Comparison of ENCODE assay signal across 8 cellular contexts in genomic region chr7:192035-192649, GRCh38. TPM values are rescaled to one million over a fixed set of nuclear protein-coding genes. Genes with fewer than 3 reads are reported as not detected.
DNase-seq lines count a peak whose midpoint lies in the region; ATAC-seq, FAIRE-seq and TF ChIP-seq lines count a peak whose summit lies in the region.

Gene FAM20C, plus strand, starts transcription at chr7:192571. Its CDS starts 629 bp downstream, at chr7:193200.

- dilution Hi-C loops in endothelial cell of umbilical vein (cut with MboI; ENCODE audit: extremely low pct_ligation_motif_present, low sequenced_read_pairs), result no loop called here

- peak within 1 kb of the TSS; percentile 61 to 94 (median 80) for H3K4me3 ChIP-seq in endothelial cell of umbilical vein (replicated peaks in 1 of 3; ENCODE audit: insufficient read depth in 1 of 3, low read depth in 1 of 3, low read length in 3 of 3)

- H3K27ac ChIP-seq in endothelial cell of umbilical vein (ENCODE audit: insufficient read depth, low read depth, low read length), result peak within 1 kb of the TSS; percentile 18

- H2AFZ ChIP-seq in endothelial cell of umbilical vein (ENCODE audit: low read depth, low read length), result peak within 1 kb of the TSS; percentile 77

- no peak for ATAC-seq in HG02763 (IDR thresholded peaks at IDR 0.05; ENCODE audit: unreplicated experiment)

- no TSS peak for BruUV-seq in endothelial cell of umbilical vein (replicated peaks; lab: Mats Ljungman, UMichigan)

- TF ChIP-seq CTCF in endothelial cell of umbilical vein (IDR thresholded peaks at IDR 0.05; ENCODE audit: extremely low read depth in 1 of 2, insufficient read depth in 1 of 2, low read depth in 1 of 2, low read length in 2 of 2), result no peak

- peak; percentile 52 for FAIRE-seq in endothelial cell of umbilical vein (lab: Jason Lieb, UNC)

- POLR2A ChIA-PET in endothelial cell of umbilical vein (lab: Charles Lee), result interaction anchor here (0.7 to 0.9 kb wide), 2 partner anchors 12 to 23 kb away, joined by 3 read pairs; no protein-coding TSS in a partner anchor

- no peaks in the 10 kb centered on the region for H3K9me3 ChIP-seq in endothelial cell of umbilical vein (replicated peaks; ENCODE audit: control insufficient read depth, insufficient read depth, low read length)

- CTCF ChIA-PET in endothelial cell of umbilical vein (lab: Charles Lee), result interaction anchor here (0.7 to 3.7 kb wide), 11 partner anchors 8 to 130 kb away, joined by 3 to 20 read pairs (median 4); no protein-coding TSS in a partner anchor

- H3K36me3 ChIP-seq in endothelial cell of umbilical vein (ENCODE audit: control insufficient read depth in 2 of 2, extremely low read depth in 1 of 2, insufficient read depth in 2 of 2, low read length in 2 of 2), result peaks cover 0 to 11% of the 10 kb centered on the region in 2 experiments

- H3K4me2 ChIP-seq in endothelial cell of umbilical vein (ENCODE audit: insufficient read depth, low read length), result peak within 1 kb of the TSS; percentile 87

- intact Hi-C loops in endothelial cell of umbilical vein (cut with micrococcal nuclease), result loop anchor here (2.0 kb wide), 1 partner anchor 43 kb away; no protein-coding TSS in a partner anchor

- TF ChIP-seq POLR2A in endothelial cell of umbilical vein (IDR thresholded peaks at IDR 0.05; ENCODE audit: low read depth, low read length), result no peak

- H3K4me1 ChIP-seq in endothelial cell of umbilical vein (ENCODE audit: control insufficient read depth, extremely low read depth, insufficient read depth, low read length), result peaks cover 15% of the 10 kb centered on the region

- no peaks in the 10 kb centered on the region for H4K20me1 ChIP-seq in endothelial cell of umbilical vein (replicated peaks; ENCODE audit: control insufficient read depth, extremely low read depth, insufficient read depth, low read length)

- peaks cover 35% of the 10 kb centered on the region for H3K79me2 ChIP-seq in endothelial cell of umbilical vein (ENCODE audit: control insufficient read depth, insufficient read depth, low read length)

- H3K27me3 ChIP-seq in endothelial cell of umbilical vein (ENCODE audit: control insufficient read depth in 2 of 2, insufficient read depth in 2 of 2, low read length in 2 of 2), result no peaks in the 10 kb centered on the region

- DNase-seq in DMS79 treated with DMSO at 0.1 percent for 48 hours (lab: John Stamatoyannopoulos, UW), result peak; percentile 48
- peak; percentile 31 for DNase-seq in NCI-H2081 treated with DMSO at 0.1 percent for 48 hours (lab: John Stamatoyannopoulos, UW)
- peak; percentile 73 for DNase-seq in activated CD8-positive, alpha-beta memory T cell treated with anti-CD3 and anti-CD28 coated beads, Interleukin-2, amount 50 U/mL, for 48 hours
- DNase-seq in endothelial cell of umbilical vein (ENCODE audit: low read depth, low spot score), result peak; percentile 75
- peak; percentile 94 for DNase-seq in medulla oblongata (ENCODE audit: extremely low spot score)
- DNase-seq in stimulated activated CD4-positive, alpha-beta T cell treated with anti-CD3 and anti-CD28 coated beads, TNF-alpha, amount 100 ng/mL, for 24 hours (ENCODE audit: low read depth in 3 of 3), result peak in 2 of 3 experiments; percentile 7 to 52
- no peak for DNase-seq in NK-92 (lab: John Stamatoyannopoulos, UW; ENCODE audit: unreplicated experiment)

- peak within 1 kb of the TSS; percentile 28 for H3K9ac ChIP-seq in endothelial cell of umbilical vein (replicated peaks; ENCODE audit: extremely low read depth, insufficient read depth, low read length)

- H3K9me1 ChIP-seq in endothelial cell of umbilical vein (replicated peaks; ENCODE audit: control insufficient read depth, extremely low read depth, insufficient read depth, low read length), result no peaks in the 10 kb centered on the region

TF ChIP-seq in endothelial cell of umbilical vein, 7 proteins besides CTCF, POLR2A, EP300 and RAD21:
- TF ChIP-seq EZH2 (IDR thresholded peaks at IDR 0.05; ENCODE audit: borderline replicate concordance, low read depth, low read length, severe bottlenecking) (no peak), POLR2AphosphoS5 (IDR thresholded peaks at IDR 0.05; ENCODE audit: insufficient read depth, low read depth, low read length) (no peak), FOS (IDR thresholded peaks at IDR 0.05; ENCODE audit: borderline replicate concordance, insufficient read depth, low read length) (no peak), MAX (IDR thresholded peaks at IDR 0.05; ENCODE audit: insufficient read depth, insufficient read length) (no peak), GATA2 (IDR thresholded peaks at IDR 0.05; ENCODE audit: insufficient read depth, insufficient read length, low read depth, low read length) (no peak), MYC (IDR thresholded peaks at IDR 0.05; ENCODE audit: low read depth, low read length) (no peak), JUN (IDR thresholded peaks at IDR 0.05; ENCODE audit: borderline replicate concordance, insufficient read depth, insufficient read length, low read depth) (no peak)

RNA-seq across cellular contexts. Expression of gene FAM20C, which starts in this region (rescaled TPM):
- 34.5 and 44.4 TPM in 2 replicates for total RNA-seq in endothelial cell of umbilical vein
- 14.2 and 17.4 TPM in 2 replicates for polyA plus RNA-seq in endothelial cell of umbilical vein
- 13.4 and 17.6 TPM in 2 replicates for polyA plus RNA-seq in endothelial cell of umbilical vein (2011; cell fraction: cytosol; rRNA removed)
- 13.3 and 13.8 TPM in 2 replicates for polyA plus RNA-seq in endothelial cell of umbilical vein (2011; cell fraction: nucleus; rRNA removed)
- polyA plus RNA-seq in endothelial cell of umbilical vein (2012), result 24.5 and 25.3 TPM in 2 replicates
- 12.8 and 20.3 TPM in 2 replicates for polyA minus RNA-seq in endothelial cell of umbilical vein
- 7.0 TPM for polyA minus RNA-seq in endothelial cell of umbilical vein (2011; cell fraction: cytosol; rRNA and poly(A)+ RNA removed)
- polyA minus RNA-seq in endothelial cell of umbilical vein (2011; cell fraction: nucleus; rRNA and poly(A)+ RNA removed), result 8.4 and 18.1 TPM in 2 replicates
